Comparison of ENCODE assay signal across 8 cellular contexts in genomic region chr10:132337019-132337418, GRCh38.
A peak's percentile ranks its signal among the peaks of the same experiment; 100 is the strongest.
DNase-seq lines count a peak whose midpoint lies in the region; ATAC-seq and TF ChIP-seq lines count a peak whose summit lies in the region.

No MANE protein-coding gene starts in this region.

- H3K27ac Mint-ChIP-seq in memory B cell = peak overlapping the region; percentile 86

- DNase-seq in stimulated activated CD4-positive, alpha-beta T cell treated with anti-CD3 and anti-CD28 coated beads, Interleukin-15, amount 100 ng/mL, for 24 hours = peak; percentile 14
- DNase-seq in stimulated activated CD4-positive, alpha-beta T cell treated with anti-CD3 and anti-CD28 coated beads, Interleukin-1b, Interleukin-23, amount 100 ng/mL, for 48 hours = no peak
- DNase-seq in astrocyte of the cerebellum (ENCODE audit: low read depth) = no peak
- DNase-seq in memory B cell (ENCODE audit: low spot score in 2 of 2) = no peak
- DNase-seq in NCI-H1694 (lab: John Stamatoyannopoulos, UW) = no peak

- ATAC-seq in memory B cell (ENCODE audit: low read depth) = no peak
- ATAC-seq in GM21447 (IDR thresholded peaks at IDR 0.05; ENCODE audit: unreplicated experiment) = no peak
- no peak for ATAC-seq in HG03045 (IDR thresholded peaks at IDR 0.05; ENCODE audit: unreplicated experiment)
- ATAC-seq in GM19452 (IDR thresholded peaks at IDR 0.05; ENCODE audit: unreplicated experiment) = no peak

- peak overlapping the region; percentile 29 for H3K4me3 ChIP-seq in astrocyte of the cerebellum (ENCODE audit: low read depth, low read length)

- no peak for TF ChIP-seq CTCF in astrocyte of the cerebellum (IDR thresholded peaks at IDR 0.05; ENCODE audit: low read depth, low read length, missing control alignments)

- peaks cover 1% of the 10 kb centered on the region for H3K9me3 Mint-ChIP-seq in memory B cell

- in situ Hi-C loops in astrocyte of the cerebellum (cut with HindIII; ENCODE audit: low sequenced_read_pairs) = no loop called here

- peaks cover 18% of the 10 kb centered on the region for H3K36me3 Mint-ChIP-seq in memory B cell

- no peaks in the 10 kb centered on the region for H3K27me3 Mint-ChIP-seq in memory B cell

- peak overlapping the region; percentile 87 for H3K4me3 Mint-ChIP-seq in memory B cell

- H3K4me1 Mint-ChIP-seq in memory B cell = peaks cover 16% of the 10 kb centered on the region
